9 cellular contexts compared by ENCODE assay signal in the genomic region with DNA sequence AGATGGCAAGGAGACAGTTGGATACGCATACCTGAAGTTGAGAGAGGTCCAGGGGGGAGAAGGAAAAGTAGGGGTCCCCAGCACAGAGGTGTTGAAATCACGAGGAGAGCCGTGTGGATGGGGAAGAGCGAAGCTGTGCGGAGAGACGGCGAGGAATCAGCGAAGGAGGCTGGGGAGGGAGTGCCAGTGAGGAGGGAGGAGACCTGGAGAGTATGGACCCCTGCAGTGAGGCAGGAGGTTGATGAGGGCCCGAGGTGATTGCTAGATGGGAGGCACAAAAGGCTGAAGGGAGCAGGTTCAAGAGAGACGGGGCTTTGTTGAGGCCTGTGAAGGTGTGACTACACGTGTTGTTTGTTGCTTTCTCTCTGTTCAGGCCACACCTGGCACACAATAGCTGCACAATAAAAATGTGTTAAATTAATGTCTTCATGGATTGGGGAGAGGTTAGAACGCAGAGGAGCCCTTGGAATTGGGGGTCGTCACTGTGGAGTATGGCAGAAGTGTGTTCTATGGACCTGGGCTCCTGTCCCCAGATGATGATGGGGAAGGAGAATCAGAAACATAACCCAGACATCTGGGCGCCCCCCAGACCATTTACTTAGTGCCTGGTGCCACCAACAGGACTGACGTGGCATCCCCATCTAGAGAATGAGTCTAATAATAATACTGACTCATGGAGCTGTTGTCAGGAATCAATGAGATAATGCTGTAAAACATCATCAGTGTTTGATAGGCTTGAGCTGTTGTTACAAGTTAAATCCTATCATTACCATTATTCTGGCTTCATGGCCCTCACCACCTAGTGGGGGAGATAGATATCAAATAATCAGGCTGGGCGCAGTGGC.
DNase-seq lines count a peak whose midpoint lies in the region; ATAC-seq, FAIRE-seq and TF ChIP-seq lines count a peak whose summit lies in the region.
"Had no signal": no experiment of that assay in that cellular context is flagged by ENCODE, and none has a peak within 500 bp of the region (broad histone marks: within the 10 kb centered on the region; RNA-seq: fewer than 3 reads in every experiment).

No MANE protein-coding gene starts in this region.

- H3K9me3 Mint-ChIP-seq in IgD-negative memory B cell, result no peaks in the 10 kb centered on the region
- peaks cover 16% of the 10 kb centered on the region for H3K9me3 Mint-ChIP-seq in nephron progenitor cell

- H3K27me3 ChIP-seq in brain microvascular endothelial cell (replicated peaks), result no peaks in the 10 kb centered on the region

- ATAC-seq in HG03520 (IDR thresholded peaks at IDR 0.05; ENCODE audit: unreplicated experiment) (no peak), HG02981 (IDR thresholded peaks at IDR 0.05; ENCODE audit: unreplicated experiment) (no peak)

- peaks cover 49 to 58% (median 58%) of the 10 kb centered on the region in 3 donors for H3K4me1 Mint-ChIP-seq in IgD-negative memory B cell
- peaks cover 50% of the 10 kb centered on the region for H3K4me1 Mint-ChIP-seq in nephron progenitor cell

- H3K36me3 Mint-ChIP-seq in IgD-negative memory B cell, result peaks cover 9% of the 10 kb centered on the region
- H3K36me3 Mint-ChIP-seq in nephron progenitor cell (ENCODE audit: low read depth), result peaks cover 6% of the 10 kb centered on the region

- peaks cover 3% of the 10 kb centered on the region for H3K36me3 ChIP-seq in brain microvascular endothelial cell (replicated peaks)

- H3K4me3 ChIP-seq in brain microvascular endothelial cell (ENCODE audit: low read depth, low read length), result no peak overlapping the region

- H3K4me3 Mint-ChIP-seq in IgD-negative memory B cell (peak overlapping the region in 2 of 4 donors; percentile 75 to 84), nephron progenitor cell (no peak overlapping the region)

- DNase-seq in ELF-1 (ENCODE audit: low read depth, low spot score), result peak; percentile 58
- DNase-seq in brain microvascular endothelial cell, result peak; percentile 87
- no peak for DNase-seq in nephron progenitor cell
- DNase-seq in D721Med (ENCODE audit: insufficient read length, low spot score), result no peak
- DNase-seq: cortex of kidney had no signal

- in situ Hi-C loops in brain microvascular endothelial cell (cut with HindIII; ENCODE audit: low pct_ligation_motif_present, low sequenced_read_pairs), result no loop called here

- H3K27me3 Mint-ChIP-seq in IgD-negative memory B cell, result no peaks in the 10 kb centered on the region
- no peaks in the 10 kb centered on the region for H3K27me3 Mint-ChIP-seq in nephron progenitor cell (ENCODE audit: low read depth, poor library complexity)

- TF ChIP-seq CTCF in brain microvascular endothelial cell (IDR thresholded peaks at IDR 0.05; ENCODE audit: low read depth, low read length, missing control alignments) (peak; percentile 58), nephron progenitor cell (IDR thresholded peaks at IDR 0.05) (no peak), D721Med (IDR thresholded peaks at IDR 0.05; ENCODE audit: insufficient read depth, missing control alignments) (no peak)

- H3K27ac Mint-ChIP-seq in IgD-negative memory B cell (peak overlapping the region; percentile 95 to 99 (median 98)), nephron progenitor cell (peak overlapping the region; percentile 9)

- FAIRE-seq in D721Med (lab: Jason Lieb, UNC), result no peak
- FAIRE-seq: islet of Langerhans had no signal

- peak overlapping the region; percentile 70 for H3K27ac ChIP-seq in brain microvascular endothelial cell

Comparison
In these comparisons a context has a peak if more than half of its experiments do, and no peak if none do; other contexts are left out.
1. DNase-seq: peak in ELF-1 (single experiment) and brain microvascular endothelial cell (single experiment); none in nephron progenitor cell (single experiment) and D721Med (single experiment).